In the genomic region with DNA sequence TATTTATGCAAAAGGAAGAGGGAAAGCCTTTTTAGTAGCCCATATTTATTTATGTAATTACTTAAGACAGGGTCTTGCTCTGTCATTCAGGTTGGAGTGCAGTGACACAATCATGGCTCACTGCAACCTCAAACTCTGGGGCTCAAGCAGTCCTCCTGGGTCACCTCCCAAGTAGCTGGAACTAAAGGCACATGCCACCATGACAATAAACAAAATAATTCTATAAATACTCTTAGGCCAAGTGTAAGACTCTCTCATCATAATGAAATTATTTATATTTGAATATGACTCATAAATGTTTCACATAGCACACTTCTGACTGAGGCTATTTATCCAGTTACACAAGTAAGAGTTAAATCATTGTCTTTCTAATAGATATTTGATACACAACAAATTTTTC, we compare ENCODE assay signal across 14 cellular contexts.
"Had no signal": no experiment of that assay in that cellular context is flagged by ENCODE, and none has a peak within 500 bp of the region (broad histone marks: within the 10 kb centered on the region; RNA-seq: fewer than 3 reads in every experiment).

No MANE protein-coding gene starts in this region.

- H3K27ac ChIP-seq: coronary artery, gastroesophageal sphincter, neural progenitor cell, thyroid gland, WERI-Rb-1 had no signal

- H3K4me1 Mint-ChIP-seq: activated CD4-positive, alpha-beta memory T cell treated with anti-CD3 and anti-CD28 coated beads, Interleukin-2, amount 10 ng/mL, durations not matched to agents 7 days and 5 days; activated CD4-positive, alpha-beta T cell treated with anti-CD3 and anti-CD28 coated beads for 36 hours; activated naive CD8-positive, alpha-beta T cell treated with anti-CD3 and anti-CD28 coated beads, Interleukin-2, amount 10 ng/mL, durations not matched to agents 7 days and 5 days; neural progenitor cell had no signal

- H3K4me1 ChIP-seq: gastroesophageal sphincter, neural progenitor cell, thyroid gland had no signal

- H3K9ac ChIP-seq: neural progenitor cell had no signal

- H2AFZ ChIP-seq: neural progenitor cell had no signal

- H3K9me3 Mint-ChIP-seq: activated CD4-positive, alpha-beta memory T cell treated with anti-CD3 and anti-CD28 coated beads, Interleukin-2, amount 10 ng/mL, durations not matched to agents 7 days and 5 days; activated naive CD8-positive, alpha-beta T cell treated with anti-CD3 and anti-CD28 coated beads, Interleukin-2, amount 10 ng/mL, durations not matched to agents 7 days and 5 days; neural progenitor cell had no signal

- ATAC-seq: activated CD4-positive, alpha-beta T cell treated with anti-CD3 and anti-CD28 coated beads for 36 hours; gastroesophageal sphincter had no signal

- H3K4me3 ChIP-seq: coronary artery, gastroesophageal sphincter, neural progenitor cell, thyroid gland had no signal

- H3K4me2 ChIP-seq: neural progenitor cell had no signal

- H3K27me3 Mint-ChIP-seq: activated CD4-positive, alpha-beta memory T cell treated with anti-CD3 and anti-CD28 coated beads, Interleukin-2, amount 10 ng/mL, durations not matched to agents 7 days and 5 days; activated CD4-positive, alpha-beta T cell treated with anti-CD3 and anti-CD28 coated beads for 36 hours; activated naive CD8-positive, alpha-beta T cell treated with anti-CD3 and anti-CD28 coated beads, Interleukin-2, amount 10 ng/mL, durations not matched to agents 7 days and 5 days had no signal

- H3K27me3 ChIP-seq: gastroesophageal sphincter, neural progenitor cell, thyroid gland had no signal

- H3K9me3 ChIP-seq: gastroesophageal sphincter, thyroid gland had no signal

- H3K4me3 Mint-ChIP-seq: activated CD4-positive, alpha-beta memory T cell treated with anti-CD3 and anti-CD28 coated beads, Interleukin-2, amount 10 ng/mL, durations not matched to agents 7 days and 5 days; activated CD4-positive, alpha-beta T cell treated with anti-CD3 and anti-CD28 coated beads for 36 hours; activated naive CD8-positive, alpha-beta T cell treated with anti-CD3 and anti-CD28 coated beads, Interleukin-2, amount 10 ng/mL, durations not matched to agents 7 days and 5 days; neural progenitor cell had no signal

- H3K27ac Mint-ChIP-seq: activated CD4-positive, alpha-beta memory T cell treated with anti-CD3 and anti-CD28 coated beads, Interleukin-2, amount 10 ng/mL, durations not matched to agents 7 days and 5 days; activated CD4-positive, alpha-beta T cell treated with anti-CD3 and anti-CD28 coated beads for 36 hours; activated naive CD8-positive, alpha-beta T cell treated with anti-CD3 and anti-CD28 coated beads, Interleukin-2, amount 10 ng/mL, durations not matched to agents 7 days and 5 days; neural progenitor cell had no signal

- H3K36me3 ChIP-seq: gastroesophageal sphincter, neural progenitor cell, thyroid gland, WERI-Rb-1 had no signal

- H3K36me3 Mint-ChIP-seq: activated naive CD8-positive, alpha-beta T cell treated with anti-CD3 and anti-CD28 coated beads, Interleukin-2, amount 10 ng/mL, durations not matched to agents 7 days and 5 days; neural progenitor cell had no signal

- DNase-seq: activated CD4-positive, alpha-beta memory T cell treated with anti-CD3 and anti-CD28 coated beads, Interleukin-2, amount 10 ng/mL, durations not matched to agents 7 days and 5 days; activated CD4-positive, alpha-beta T cell treated with anti-CD3 and anti-CD28 coated beads for 36 hours; activated naive CD8-positive, alpha-beta T cell treated with anti-CD3 and anti-CD28 coated beads, Interleukin-2, amount 10 ng/mL, durations not matched to agents 7 days and 5 days; anterior cingulate cortex; caudate nucleus; effector CD4-positive, alpha-beta T cell; kidney glomerular epithelial cell; retina; stimulated activated CD4-positive, alpha-beta T cell treated with anti-CD3 and anti-CD28 coated beads, Interleukin-4, amount 100 ng/mL, for 4 hours; thyroid gland; WERI-Rb-1 had no signal
